Comparison of ENCODE assay signal across 17 cellular contexts in the genomic region with DNA sequence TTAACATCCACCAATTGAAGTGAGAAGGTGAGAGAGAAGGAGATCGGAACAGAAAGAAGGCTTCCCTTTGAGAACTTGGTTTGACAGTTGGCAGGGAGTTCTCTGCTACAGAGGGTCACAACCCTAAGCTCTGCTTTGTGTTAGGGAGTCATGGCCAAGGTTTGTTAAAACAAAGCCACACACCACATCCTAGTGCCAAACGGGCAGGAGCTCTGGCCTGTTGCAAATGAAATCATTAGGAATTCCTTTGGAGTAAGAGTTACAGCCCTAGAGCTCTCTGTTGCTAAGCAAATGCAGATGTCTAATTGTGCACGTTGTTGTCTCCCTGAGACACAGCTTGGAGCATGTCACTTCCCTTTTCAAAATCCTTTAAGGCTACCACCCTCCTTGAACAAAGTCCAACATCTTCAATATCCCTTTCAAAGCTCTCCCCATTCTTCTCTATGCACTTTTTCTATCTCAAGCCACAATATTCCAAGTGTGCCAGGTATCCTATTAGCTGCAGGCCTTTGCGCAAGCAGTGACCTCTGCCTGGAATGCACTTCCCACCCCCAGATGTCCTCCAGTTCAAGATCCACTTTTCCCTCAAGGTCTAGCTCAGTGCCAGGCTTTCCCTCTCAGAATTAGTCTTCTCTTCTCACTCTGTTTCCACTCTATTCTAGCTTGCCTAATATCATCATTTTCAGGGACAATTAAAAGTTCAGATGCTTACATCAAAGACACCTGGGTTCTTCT.
DNase-seq lines count a peak whose midpoint lies in the region; ATAC-seq and TF ChIP-seq lines count a peak whose summit lies in the region.
"Had no signal": no experiment of that assay in that cellular context is flagged by ENCODE, and none has a peak within 500 bp of the region (broad histone marks: within the 10 kb centered on the region; RNA-seq: fewer than 3 reads in every experiment).

No MANE protein-coding gene starts in this region.

- peak overlapping the region; percentile 16; the same call in 1 of the 2 replicates for H4K5ac ChIP-seq in IMR-90 (ENCODE audit: low read depth, low read length)

- H3K27ac ChIP-seq in IMR-90 (ENCODE audit: insufficient read depth, low read length) (no peak overlapping the region), body of pancreas (no peak overlapping the region), lower lobe of right lung (no peak overlapping the region), stomach smooth muscle (ENCODE audit: low read length) (peak overlapping the region; percentile 32), osteoblast (ENCODE audit: low read depth, low read length) (no peak overlapping the region)
- H3K27ac ChIP-seq: WERI-Rb-1 had no signal

- DNase-seq in IMR-90 (no peak), body of pancreas (peak in 2 of 4 donors; percentile 10 to 24), lower lobe of right lung (no peak), osteoblast (ENCODE audit: insufficient read length, low spot score, missing footprints) (no peak), A172 (ENCODE audit: low spot score) (no peak), SW 1271 (lab: John Stamatoyannopoulos, UW) (no peak), occipital lobe (lab: John Stamatoyannopoulos, UW) (no peak)
- DNase-seq: activated CD8-positive, alpha-beta memory T cell treated with anti-CD3 and anti-CD28 coated beads, Interleukin-2, amount 50 U/mL, for 48 hours; activated naive CD8-positive, alpha-beta T cell treated with anti-CD3 and anti-CD28 coated beads, Interleukin-2, amount 10 ng/mL, durations not matched to agents 7 days and 5 days; H9; NCI-H1048; NCI-H510A; retina; SHP77 treated with DMSO at 0.1 percent for 48 hours; WERI-Rb-1 had no signal

- H3K9me3 ChIP-seq in IMR-90 (ENCODE audit: control insufficient read depth, insufficient read depth, low read length) (no peaks in the 10 kb centered on the region), body of pancreas (no peaks in the 10 kb centered on the region), lower lobe of right lung (no peaks in the 10 kb centered on the region), stomach smooth muscle (ENCODE audit: control insufficient read depth in 2 of 2, low read length in 2 of 2) (no peaks in the 10 kb centered on the region), osteoblast (ENCODE audit: low read depth, low read length) (no peaks in the 10 kb centered on the region)

- no peak overlapping the region for H4K8ac ChIP-seq in IMR-90 (ENCODE audit: low read depth in 2 of 2, low read length in 2 of 2)

- H3K9me1 ChIP-seq in IMR-90 (ENCODE audit: insufficient read depth, low read length) = no peaks in the 10 kb centered on the region

- no peak overlapping the region; the same call in 1 of the 2 replicates for H2BK20ac ChIP-seq in IMR-90 (ENCODE audit: low read depth, low read length)

- H3K27me3 ChIP-seq in IMR-90 (ENCODE audit: control insufficient read depth, insufficient read depth, low read length) (no peaks in the 10 kb centered on the region), body of pancreas (no peaks in the 10 kb centered on the region), lower lobe of right lung (ENCODE audit: low read depth) (no peaks in the 10 kb centered on the region), stomach smooth muscle (ENCODE audit: control insufficient read depth in 1 of 2, insufficient read depth in 2 of 2, low read length in 2 of 2) (no peaks in the 10 kb centered on the region), osteoblast (ENCODE audit: insufficient read depth, low read length) (no peaks in the 10 kb centered on the region)

- H3K9ac ChIP-seq in IMR-90 (ENCODE audit: low read depth, low read length) (no peak overlapping the region), stomach smooth muscle (ENCODE audit: low read length in 2 of 2) (no peak overlapping the region)

- no peak overlapping the region for H3K56ac ChIP-seq in IMR-90 (ENCODE audit: extremely low read depth, insufficient read depth, low read length)

- POLR2A ChIA-PET in IMR-90 (lab: Charles Lee; ENCODE audit: unreplicated experiment) = interaction anchor here (0.6 kb wide), 1 partner anchor 210 kb away, joined by 3 read pairs; no protein-coding TSS in a partner anchor

- H2AK5ac ChIP-seq in IMR-90 (ENCODE audit: low read depth, low read length) = no peak overlapping the region

- TF ChIP-seq POLR2A in IMR-90 (IDR thresholded peaks at IDR 0.05; ENCODE audit: low read depth, low read length) (no peak), body of pancreas (IDR thresholded peaks at IDR 0.05) (no peak)

- no peak overlapping the region; the same call in 1 of the 2 replicates for H3K4ac ChIP-seq in IMR-90 (ENCODE audit: low read depth, low read length)

- no peak overlapping the region for H2BK120ac ChIP-seq in IMR-90 (ENCODE audit: low read depth, low read length)

- no peak overlapping the region for H2AK9ac ChIP-seq in IMR-90 (replicated peaks; ENCODE audit: low read depth, low read length, poor library complexity)

- H3K4me3 ChIP-seq in IMR-90 (ENCODE audit: insufficient read depth, low read depth, low read length) (no peak overlapping the region), body of pancreas (no peak overlapping the region), lower lobe of right lung (no peak overlapping the region), stomach smooth muscle (ENCODE audit: low read length in 2 of 2) (peak overlapping the region in 1 of 2 donors; percentile 35), osteoblast (ENCODE audit: insufficient read depth, low read length) (no peak overlapping the region)
- H3K4me3 ChIP-seq: lung had no signal

- H3K4me1 ChIP-seq in IMR-90 (ENCODE audit: control insufficient read depth, insufficient read depth, low read length) = peaks cover 9% of the 10 kb centered on the region
- H3K4me1 ChIP-seq in body of pancreas = no peaks in the 10 kb centered on the region
- H3K4me1 ChIP-seq in lower lobe of right lung = peaks cover 8% of the 10 kb centered on the region
- peaks cover 17% of the 10 kb centered on the region for H3K4me1 ChIP-seq in stomach smooth muscle (ENCODE audit: control insufficient read depth, insufficient read depth, low read length)
- no peaks in the 10 kb centered on the region for H3K4me1 ChIP-seq in osteoblast (ENCODE audit: insufficient read depth, low read length)

- dilution Hi-C loops in IMR-90 (cut with HindIII; ENCODE audit: low sequenced_read_pairs, unreplicated experiment) = no loop called here

- in situ Hi-C loops in IMR-90 (cut with MboI; ENCODE audit: low sequenced_read_pairs) = no loop called here

- ATAC-seq in IMR-90 (ENCODE audit: low read depth) (peak; percentile 64), body of pancreas (peak; percentile 35), lower lobe of right lung (peak; percentile 30 to 32)

- H3K14ac ChIP-seq in IMR-90 (replicated peaks; ENCODE audit: low read depth, low read length) = peak overlapping the region; percentile 63; the same call in 1 of the 2 replicates

- H3K79me1 ChIP-seq in IMR-90 (ENCODE audit: low read depth in 1 of 2, low read length in 2 of 2) = no peaks in the 10 kb centered on the region

- TF ChIP-seq CTCF in IMR-90 (conservative IDR thresholded peaks at IDR 0.05; ENCODE audit: low read depth, low read length) (no peak), body of pancreas (IDR thresholded peaks at IDR 0.05) (no peak), lower lobe of right lung (IDR thresholded peaks at IDR 0.05) (no peak), osteoblast (IDR thresholded peaks at IDR 0.05; ENCODE audit: extremely low read depth, low read depth, low read length) (no peak)

- H3K4me2 ChIP-seq in IMR-90 (ENCODE audit: low read depth, low read length) (no peak overlapping the region), osteoblast (ENCODE audit: insufficient read depth, low read length) (no peak overlapping the region)

- H4K91ac ChIP-seq in IMR-90 (ENCODE audit: insufficient read depth, low read depth, low read length) = no peak overlapping the region; the same call in none of the 2 replicates

- 100% methylated on average over 1 of the region's 4 CpGs; no CpG with 5 or more reads in 1 of the 2 experiments for WGBS in IMR-90 (ENCODE audit: extremely low coverage in 2 of 2, insufficient read length in 1 of 2), 2 experiments
- WGBS in body of pancreas, 2 donors = 57 to 61% methylated on average over 4 of the region's 4 CpGs

- no peak for TF ChIP-seq RAD21 in IMR-90 (IDR thresholded peaks at IDR 0.05; ENCODE audit: low read length)

- H3K23ac ChIP-seq in IMR-90 (ENCODE audit: low read depth, low read length) = no peak overlapping the region

- 0 out of 3 replicates have a peak overlapping the region, but pooled peaks have one; percentile 5 for H2BK15ac ChIP-seq in IMR-90 (ENCODE audit: low read depth, low read length)

- no peaks in the 10 kb centered on the region for H3K79me2 ChIP-seq in osteoblast (ENCODE audit: insufficient read depth, low read length)

- no peaks in the 10 kb centered on the region for H3K36me3 ChIP-seq in IMR-90 (ENCODE audit: control insufficient read depth, insufficient read depth, low read length)
- no peaks in the 10 kb centered on the region for H3K36me3 ChIP-seq in body of pancreas (replicated peaks in 1 of 2; ENCODE audit: insufficient read depth in 1 of 2, low read depth in 2 of 2)
- H3K36me3 ChIP-seq in lower lobe of right lung = no peaks in the 10 kb centered on the region
- H3K36me3 ChIP-seq in stomach smooth muscle (ENCODE audit: control insufficient read depth in 2 of 2, insufficient read depth in 2 of 2, low read length in 2 of 2) = no peaks in the 10 kb centered on the region
- no peaks in the 10 kb centered on the region for H3K36me3 ChIP-seq in osteoblast (ENCODE audit: insufficient read depth, low read length)
- H3K36me3 ChIP-seq: WERI-Rb-1 had no signal

- intact Hi-C loops in IMR-90 (cut with micrococcal nuclease) = no loop called here
- intact Hi-C loops in body of pancreas (cut with DNase I) = no loop called here
- intact Hi-C loops in lower lobe of right lung (cut with DNase I) = no loop called here

- CTCF ChIA-PET in IMR-90 (lab: Yijun Ruan, JAX) = interaction anchor here (0.6 kb wide), 1 partner anchor 9 kb away, joined by 3 read pairs; no protein-coding TSS in a partner anchor

- H2AFZ ChIP-seq in IMR-90 (replicated peaks; ENCODE audit: low read length, poor library complexity) (peak overlapping the region; percentile 64), osteoblast (ENCODE audit: low read length) (no peak overlapping the region)

- no peak overlapping the region for H2BK5ac ChIP-seq in IMR-90 (ENCODE audit: low read depth, low read length, poor library complexity, severe bottlenecking)

- no TSS peak for BruUV-seq in IMR-90 (replicated peaks; lab: Mats Ljungman, UMichigan)

- H3K18ac ChIP-seq in IMR-90 (ENCODE audit: low read depth, low read length) = peak overlapping the region; percentile 5; the same call in 1 of the 2 replicates

- no peaks in the 10 kb centered on the region for H4K20me1 ChIP-seq in IMR-90 (ENCODE audit: insufficient read depth, low read length)
- H4K20me1 ChIP-seq in osteoblast (ENCODE audit: insufficient read depth, low read length) = no peaks in the 10 kb centered on the region

TF ChIP-seq in IMR-90, 13 proteins besides CTCF, POLR2A, EP300 and RAD21 (continues in another document):
- no peak for TF ChIP-seq RCOR1 (IDR thresholded peaks at IDR 0.05; ENCODE audit: insufficient replicate concordance, low read length)
- no peak for TF ChIP-seq MXI1 (IDR thresholded peaks at IDR 0.05; ENCODE audit: borderline replicate concordance, low read depth, low read length)
- no peak for TF ChIP-seq NFE2L2 (IDR thresholded peaks at IDR 0.05; ENCODE audit: low read depth, low read length)
- TF ChIP-seq CHD1 (IDR thresholded peaks at IDR 0.05; ENCODE audit: low read depth, low read length) = no peak
